1 cellular context compared by ENCODE assay signal in the genomic region with DNA sequence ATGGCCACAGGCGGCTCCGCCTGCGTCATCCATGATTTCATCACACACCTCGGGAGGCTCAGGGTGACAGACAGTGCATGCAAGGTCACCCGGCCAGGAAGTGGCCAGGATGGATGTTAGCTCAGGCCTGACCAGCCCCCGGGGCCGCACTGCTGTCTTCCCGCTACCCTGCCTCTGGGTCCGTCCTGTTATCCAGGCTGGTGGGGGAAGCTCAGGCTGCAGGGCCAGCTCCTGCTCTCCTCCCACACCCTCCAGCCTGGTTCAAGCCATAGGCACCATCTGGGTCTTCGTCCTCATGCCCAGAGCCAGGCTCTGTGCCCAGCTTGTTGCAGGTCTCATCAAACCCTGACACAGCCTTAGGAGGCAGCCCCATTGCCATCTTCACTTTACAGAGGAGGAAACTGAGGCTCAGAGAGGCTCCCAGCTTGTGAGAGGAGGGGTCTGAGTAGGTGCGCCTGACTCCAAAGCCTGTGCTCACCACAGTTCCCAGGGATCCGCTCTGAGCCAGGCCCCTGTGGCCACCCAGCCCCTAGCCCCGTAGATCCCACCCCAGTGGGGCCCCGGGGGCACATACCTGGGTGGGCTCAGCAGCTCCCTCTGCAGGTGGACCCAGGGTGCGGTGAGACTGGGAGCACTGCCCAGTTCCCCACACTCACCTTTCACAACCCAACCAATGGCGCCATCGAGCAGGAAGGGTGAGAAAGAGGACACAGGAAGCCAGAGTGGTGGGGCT.
TF ChIP-seq lines count a peak whose summit lies in the region.

No MANE protein-coding gene starts in this region.

TF ChIP-seq in K562, 482 proteins besides CTCF, POLR2A, EP300 and RAD21 (continues in another document):
- no peak for TF ChIP-seq NFE2L1 (tag; IDR thresholded peaks at IDR 0.05; ENCODE audit: borderline replicate concordance, low read depth)
- TF ChIP-seq TEAD1 (CRISPR knock-in tag; IDR thresholded peaks at IDR 0.05) = peak; percentile 33 to 49; a peak in 1 of 4 replicates
- TF ChIP-seq, protein P1, sequence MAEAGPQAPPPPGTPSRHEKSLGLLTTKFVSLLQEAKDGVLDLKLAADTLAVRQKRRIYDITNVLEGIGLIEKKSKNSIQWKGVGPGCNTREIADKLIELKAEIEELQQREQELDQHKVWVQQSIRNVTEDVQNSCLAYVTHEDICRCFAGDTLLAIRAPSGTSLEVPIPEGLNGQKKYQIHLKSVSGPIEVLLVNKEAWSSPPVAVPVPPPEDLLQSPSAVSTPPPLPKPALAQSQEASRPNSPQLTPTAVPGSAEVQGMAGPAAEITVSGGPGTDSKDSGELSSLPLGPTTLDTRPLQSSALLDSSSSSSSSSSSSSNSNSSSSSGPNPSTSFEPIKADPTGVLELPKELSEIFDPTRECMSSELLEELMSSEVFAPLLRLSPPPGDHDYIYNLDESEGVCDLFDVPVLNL (CRISPR knock-in tag; IDR thresholded peaks at IDR 0.05; ENCODE audit: low read depth) = no peak
- TF ChIP-seq, protein P2, sequence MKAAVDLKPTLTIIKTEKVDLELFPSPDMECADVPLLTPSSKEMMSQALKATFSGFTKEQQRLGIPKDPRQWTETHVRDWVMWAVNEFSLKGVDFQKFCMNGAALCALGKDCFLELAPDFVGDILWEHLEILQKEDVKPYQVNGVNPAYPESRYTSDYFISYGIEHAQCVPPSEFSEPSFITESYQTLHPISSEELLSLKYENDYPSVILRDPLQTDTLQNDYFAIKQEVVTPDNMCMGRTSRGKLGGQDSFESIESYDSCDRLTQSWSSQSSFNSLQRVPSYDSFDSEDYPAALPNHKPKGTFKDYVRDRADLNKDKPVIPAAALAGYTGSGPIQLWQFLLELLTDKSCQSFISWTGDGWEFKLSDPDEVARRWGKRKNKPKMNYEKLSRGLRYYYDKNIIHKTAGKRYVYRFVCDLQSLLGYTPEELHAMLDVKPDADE (conservative IDR thresholded peaks at IDR 0.05; ENCODE audit: control insufficient read depth, low read depth, low read length) = no peak
- TF ChIP-seq EZH2 (IDR thresholded peaks at IDR 0.05; ENCODE audit: borderline replicate concordance, low read depth, low read length) = no peak
- TF ChIP-seq TARDBP (IDR thresholded peaks at IDR 0.05) = peak; percentile 90; the same call in 1 of the 2 replicates
- TF ChIP-seq MCM2 (IDR thresholded peaks at IDR 0.05; ENCODE audit: low read depth) = no peak
- TF ChIP-seq, protein P3, sequence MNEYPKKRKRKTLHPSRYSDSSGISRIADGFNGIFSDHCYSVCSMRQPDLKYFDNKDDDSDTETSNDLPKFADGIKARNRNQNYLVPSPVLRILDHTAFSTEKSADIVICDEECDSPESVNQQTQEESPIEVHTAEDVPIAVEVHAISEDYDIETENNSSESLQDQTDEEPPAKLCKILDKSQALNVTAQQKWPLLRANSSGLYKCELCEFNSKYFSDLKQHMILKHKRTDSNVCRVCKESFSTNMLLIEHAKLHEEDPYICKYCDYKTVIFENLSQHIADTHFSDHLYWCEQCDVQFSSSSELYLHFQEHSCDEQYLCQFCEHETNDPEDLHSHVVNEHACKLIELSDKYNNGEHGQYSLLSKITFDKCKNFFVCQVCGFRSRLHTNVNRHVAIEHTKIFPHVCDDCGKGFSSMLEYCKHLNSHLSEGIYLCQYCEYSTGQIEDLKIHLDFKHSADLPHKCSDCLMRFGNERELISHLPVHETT (CRISPR knock-in tag; conservative IDR thresholded peaks at IDR 0.05 in 1 of 2, IDR thresholded peaks at IDR 0.05 in 1 of 2) = peak in 1 of 2 experiments; percentile 77; a peak in 1 of 4 replicates
- no peak for TF ChIP-seq ZNF347 (CRISPR knock-in tag; IDR thresholded peaks at IDR 0.05; ENCODE audit: low read depth)
- TF ChIP-seq RBBP5 (IDR thresholded peaks at IDR 0.05; ENCODE audit: borderline replicate concordance, insufficient read depth, low read length, poor library complexity, severe bottlenecking) = peak; percentile 69
- TF ChIP-seq GATA2 (CRISPR knock-in tag; IDR thresholded peaks at IDR 0.05) = no peak
- TF ChIP-seq, protein P4, sequence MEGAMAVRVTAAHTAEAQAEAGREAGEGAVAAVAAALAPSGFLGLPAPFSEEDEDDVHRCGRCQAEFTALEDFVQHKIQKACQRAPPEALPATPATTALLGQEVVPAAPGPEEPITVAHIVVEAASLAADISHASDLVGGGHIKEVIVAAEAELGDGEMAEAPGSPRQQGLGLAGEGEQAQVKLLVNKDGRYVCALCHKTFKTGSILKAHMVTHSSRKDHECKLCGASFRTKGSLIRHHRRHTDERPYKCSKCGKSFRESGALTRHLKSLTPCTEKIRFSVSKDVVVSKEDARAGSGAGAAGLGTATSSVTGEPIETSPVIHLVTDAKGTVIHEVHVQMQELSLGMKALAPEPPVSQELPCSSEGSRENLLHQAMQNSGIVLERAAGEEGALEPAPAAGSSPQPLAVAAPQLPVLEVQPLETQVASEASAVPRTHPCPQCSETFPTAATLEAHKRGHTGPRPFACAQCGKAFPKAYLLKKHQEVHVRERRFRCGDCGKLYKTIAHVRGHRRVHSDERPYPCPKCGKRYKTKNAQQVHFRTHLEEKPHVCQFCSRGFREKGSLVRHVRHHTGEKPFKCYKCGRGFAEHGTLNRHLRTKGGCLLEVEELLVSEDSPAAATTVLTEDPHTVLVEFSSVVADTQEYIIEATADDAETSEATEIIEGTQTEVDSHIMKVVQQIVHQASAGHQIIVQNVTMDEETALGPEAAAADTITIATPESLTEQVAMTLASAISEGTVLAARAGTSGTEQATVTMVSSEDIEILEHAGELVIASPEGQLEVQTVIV (CRISPR knock-in tag; IDR thresholded peaks at IDR 0.05; ENCODE audit: borderline replicate concordance) = no peak
- 0 out of 2 replicates have a peak, but pooled peaks have one; percentile 33 for TF ChIP-seq MAFG (tag; conservative IDR thresholded peaks at IDR 0.05)
- TF ChIP-seq ESRRB (CRISPR knock-in tag; IDR thresholded peaks at IDR 0.05; ENCODE audit: borderline replicate concordance) = no peak
- TF ChIP-seq ARNT (IDR thresholded peaks at IDR 0.05) = no peak
- TF ChIP-seq ILF3 (IDR thresholded peaks at IDR 0.05; ENCODE audit: borderline replicate concordance) = no peak
- no peak for TF ChIP-seq BDP1 (IDR thresholded peaks at IDR 0.05; ENCODE audit: insufficient read depth, insufficient read length)
- no peak for TF ChIP-seq ZNF696 (CRISPR knock-in tag; conservative IDR thresholded peaks at IDR 0.05)
- TF ChIP-seq RFX7 (CRISPR knock-in tag; IDR thresholded peaks at IDR 0.05) = no peak
- TF ChIP-seq NCOA6 (IDR thresholded peaks at IDR 0.05) = no peak
- no peak for TF ChIP-seq ZNF354B (CRISPR knock-in tag; IDR thresholded peaks at IDR 0.05)
- TF ChIP-seq BRD4 (IDR thresholded peaks at IDR 0.05) = peak; percentile 33; the same call in 1 of the 2 replicates
- peak in 1 of 2 experiments; percentile 76; a peak in 1 of 4 replicates for TF ChIP-seq RCOR1 (IDR thresholded peaks at IDR 0.05; ENCODE audit: borderline replicate concordance in 1 of 2, low read depth in 2 of 2, low read length in 2 of 2)
- TF ChIP-seq KAT7 (CRISPR knock-in tag; IDR thresholded peaks at IDR 0.05; ENCODE audit: borderline replicate concordance) = peak; percentile 69; the same call in 1 of the 2 replicates
- no peak for TF ChIP-seq CBFB (CRISPR knock-in tag; IDR thresholded peaks at IDR 0.05)
- TF ChIP-seq, protein P5, sequence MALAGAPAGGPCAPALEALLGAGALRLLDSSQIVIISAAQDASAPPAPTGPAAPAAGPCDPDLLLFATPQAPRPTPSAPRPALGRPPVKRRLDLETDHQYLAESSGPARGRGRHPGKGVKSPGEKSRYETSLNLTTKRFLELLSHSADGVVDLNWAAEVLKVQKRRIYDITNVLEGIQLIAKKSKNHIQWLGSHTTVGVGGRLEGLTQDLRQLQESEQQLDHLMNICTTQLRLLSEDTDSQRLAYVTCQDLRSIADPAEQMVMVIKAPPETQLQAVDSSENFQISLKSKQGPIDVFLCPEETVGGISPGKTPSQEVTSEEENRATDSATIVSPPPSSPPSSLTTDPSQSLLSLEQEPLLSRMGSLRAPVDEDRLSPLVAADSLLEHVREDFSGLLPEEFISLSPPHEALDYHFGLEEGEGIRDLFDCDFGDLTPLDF (CRISPR knock-in tag; IDR thresholded peaks at IDR 0.05) = no peak
- no peak; the same call in 1 of the 2 replicates for TF ChIP-seq ZNF311 (CRISPR knock-in tag; IDR thresholded peaks at IDR 0.05)
- TF ChIP-seq ZC3H4 (CRISPR knock-in tag; IDR thresholded peaks at IDR 0.05; ENCODE audit: borderline replicate concordance) = no peak
- no peak for TF ChIP-seq NR2C2 (CRISPR knock-in tag; IDR thresholded peaks at IDR 0.05)
- TF ChIP-seq NR2C2 (tag; IDR thresholded peaks at IDR 0.05) = peak; percentile 93
- peak; percentile 89; the same call in 1 of the 2 replicates for TF ChIP-seq MTA3 (IDR thresholded peaks at IDR 0.05; ENCODE audit: borderline replicate concordance)
- TF ChIP-seq, protein P6, sequence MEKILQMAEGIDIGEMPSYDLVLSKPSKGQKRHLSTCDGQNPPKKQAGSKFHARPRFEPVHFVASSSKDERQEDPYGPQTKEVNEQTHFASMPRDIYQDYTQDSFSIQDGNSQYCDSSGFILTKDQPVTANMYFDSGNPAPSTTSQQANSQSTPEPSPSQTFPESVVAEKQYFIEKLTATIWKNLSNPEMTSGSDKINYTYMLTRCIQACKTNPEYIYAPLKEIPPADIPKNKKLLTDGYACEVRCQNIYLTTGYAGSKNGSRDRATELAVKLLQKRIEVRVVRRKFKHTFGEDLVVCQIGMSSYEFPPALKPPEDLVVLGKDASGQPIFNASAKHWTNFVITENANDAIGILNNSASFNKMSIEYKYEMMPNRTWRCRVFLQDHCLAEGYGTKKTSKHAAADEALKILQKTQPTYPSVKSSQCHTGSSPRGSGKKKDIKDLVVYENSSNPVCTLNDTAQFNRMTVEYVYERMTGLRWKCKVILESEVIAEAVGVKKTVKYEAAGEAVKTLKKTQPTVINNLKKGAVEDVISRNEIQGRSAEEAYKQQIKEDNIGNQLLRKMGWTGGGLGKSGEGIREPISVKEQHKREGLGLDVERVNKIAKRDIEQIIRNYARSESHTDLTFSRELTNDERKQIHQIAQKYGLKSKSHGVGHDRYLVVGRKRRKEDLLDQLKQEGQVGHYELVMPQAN (IDR thresholded peaks at IDR 0.05; ENCODE audit: borderline replicate concordance) = no peak
- peak; percentile 11; the same call in 1 of the 2 replicates for TF ChIP-seq KLF6 (CRISPR knock-in tag; IDR thresholded peaks at IDR 0.05; ENCODE audit: borderline replicate concordance)
- TF ChIP-seq, protein P7, sequence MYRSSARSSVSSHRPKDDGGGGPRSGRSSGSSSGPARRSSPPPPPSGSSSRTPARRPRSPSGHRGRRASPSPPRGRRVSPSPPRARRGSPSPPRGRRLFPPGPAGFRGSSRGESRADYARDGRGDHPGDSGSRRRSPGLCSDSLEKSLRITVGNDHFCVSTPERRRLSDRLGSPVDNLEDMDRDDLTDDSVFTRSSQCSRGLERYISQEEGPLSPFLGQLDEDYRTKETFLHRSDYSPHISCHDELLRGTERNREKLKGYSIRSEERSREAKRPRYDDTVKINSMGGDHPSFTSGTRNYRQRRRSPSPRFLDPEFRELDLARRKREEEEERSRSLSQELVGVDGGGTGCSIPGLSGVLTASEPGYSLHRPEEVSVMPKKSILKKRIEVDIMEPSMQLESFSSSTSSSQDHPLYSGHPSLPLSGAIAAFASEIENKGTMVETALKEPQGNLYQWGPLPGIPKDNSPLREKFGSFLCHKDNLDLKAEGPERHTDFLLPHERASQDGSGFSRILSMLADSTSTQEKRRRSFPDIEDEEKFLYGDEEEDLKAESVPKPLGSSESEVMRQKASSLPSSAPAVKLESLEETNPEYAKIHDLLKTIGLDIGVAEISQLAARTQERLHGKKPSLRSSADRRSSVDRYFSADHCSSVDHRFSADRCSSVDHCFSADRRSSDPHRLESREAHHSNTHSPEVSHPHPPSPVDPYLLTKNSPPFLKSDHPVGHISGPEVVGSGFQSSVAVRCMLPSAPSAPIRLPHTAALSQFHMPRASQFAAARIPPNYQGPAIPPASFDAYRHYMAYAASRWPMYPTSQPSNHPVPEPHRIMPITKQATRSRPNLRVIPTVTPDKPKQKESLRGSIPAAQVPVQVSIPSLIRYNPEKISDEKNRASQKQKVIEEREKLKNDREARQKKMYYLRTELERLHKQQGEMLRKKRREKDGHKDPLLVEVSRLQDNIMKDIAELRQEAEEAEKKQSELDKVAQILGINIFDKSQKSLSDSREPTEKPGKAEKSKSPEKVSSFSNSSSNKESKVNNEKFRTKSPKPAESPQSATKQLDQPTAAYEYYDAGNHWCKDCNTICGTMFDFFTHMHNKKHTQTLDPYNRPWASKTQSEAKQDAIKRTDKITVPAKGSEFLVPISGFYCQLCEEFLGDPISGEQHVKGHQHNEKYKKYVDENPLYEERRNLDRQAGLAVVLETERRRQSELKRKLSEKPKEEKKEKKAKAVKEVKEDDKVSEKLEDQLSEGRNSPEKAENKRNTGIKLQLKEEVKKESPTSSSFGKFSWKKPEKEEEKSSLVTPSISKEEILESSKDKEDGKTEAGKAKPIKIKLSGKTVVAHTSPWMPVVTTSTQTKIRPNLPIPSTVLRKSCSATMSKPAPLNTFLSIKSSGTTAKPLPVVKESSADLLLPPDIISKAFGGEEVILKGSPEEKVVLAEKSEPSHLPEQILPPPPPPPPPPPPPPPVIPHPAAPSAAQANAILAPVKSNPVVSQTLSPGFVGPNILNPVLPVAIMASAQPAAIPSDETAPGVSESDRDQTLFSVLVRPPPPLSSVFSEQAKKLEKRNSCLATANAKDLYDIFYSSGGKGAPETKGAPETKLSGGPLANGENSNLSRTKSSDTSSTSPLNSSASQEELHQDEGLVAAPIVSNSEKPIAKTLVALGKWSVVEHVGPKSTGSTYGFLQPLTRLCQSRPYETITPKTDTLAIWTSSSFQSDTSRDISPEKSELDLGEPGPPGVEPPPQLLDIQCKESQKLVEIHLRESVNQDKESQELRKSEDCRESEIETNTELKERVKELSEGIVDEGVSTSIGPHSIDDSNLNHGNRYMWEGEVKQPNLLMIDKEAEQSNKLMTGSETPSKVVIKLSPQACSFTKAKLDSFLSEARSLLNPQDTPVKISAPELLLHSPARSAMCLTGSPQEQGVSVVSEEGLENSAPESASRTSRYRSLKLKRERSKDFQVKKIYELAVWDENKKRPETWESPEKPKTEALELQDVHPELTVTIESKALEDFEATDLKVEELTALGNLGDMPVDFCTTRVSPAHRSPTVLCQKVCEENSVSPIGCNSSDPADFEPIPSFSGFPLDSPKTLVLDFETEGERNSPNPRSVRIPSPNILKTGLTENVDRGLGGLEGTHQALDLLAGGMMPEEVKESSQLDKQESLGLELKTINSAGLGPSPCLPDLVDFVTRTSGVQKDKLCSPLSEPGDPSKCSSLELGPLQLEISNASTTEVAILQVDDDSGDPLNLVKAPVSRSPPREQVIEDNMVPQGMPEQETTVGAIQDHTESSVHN (IDR thresholded peaks at IDR 0.05; ENCODE audit: borderline replicate concordance in 1 of 2, low read depth in 1 of 2) = peak in 1 of 2 experiments; percentile 92; a peak in 1 of 4 replicates
- peak; percentile 99 for TF ChIP-seq CEBPB (tag; IDR thresholded peaks at IDR 0.05)
